11 cellular contexts compared by ENCODE assay signal in the genomic region with DNA sequence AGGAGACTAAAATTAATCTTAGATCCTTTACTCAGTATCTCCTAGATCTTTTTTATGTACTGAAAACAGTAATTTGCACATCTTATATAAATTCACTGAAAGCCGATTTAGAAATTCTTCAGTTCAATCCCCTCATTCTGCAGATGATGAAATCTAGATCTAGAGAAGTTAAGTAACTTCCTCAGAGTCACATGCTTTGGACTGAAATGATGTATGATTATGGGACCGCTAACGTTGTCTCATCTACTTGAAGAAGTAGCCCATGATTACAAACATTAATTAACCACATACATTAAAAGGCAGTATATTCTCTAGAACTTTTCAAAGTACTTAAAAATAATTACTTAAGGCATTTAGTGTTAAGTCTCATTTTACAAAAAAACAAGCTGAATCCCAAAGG. TPM values are rescaled to one million over a fixed set of nuclear protein-coding genes. Genes with fewer than 3 reads are reported as not detected.
A peak's percentile ranks its signal among the peaks of the same experiment; 100 is the strongest.
DNase-seq lines count a peak whose midpoint lies in the region; ATAC-seq, FAIRE-seq and TF ChIP-seq lines count a peak whose summit lies in the region.
"Had no signal": no experiment of that assay in that cellular context is flagged by ENCODE, and none has a peak within 500 bp of the region (broad histone marks: within the 10 kb centered on the region; RNA-seq: fewer than 3 reads in every experiment).

No MANE protein-coding gene starts in this region.

- no peaks in the 10 kb centered on the region for H3K27me3 Mint-ChIP-seq in activated naive CD4-positive, alpha-beta T cell treated with anti-CD3 and anti-CD28 coated beads for 36 hours (ENCODE audit: low read depth)
- H3K27me3 Mint-ChIP-seq in activated T-helper 17 cell treated with anti-CD3 and anti-CD28 coated beads, Interleukin-2, amount 50 U/mL, for 72 hours = no peaks in the 10 kb centered on the region
- no peaks in the 10 kb centered on the region for H3K27me3 Mint-ChIP-seq in type B pancreatic cell

- dilution Hi-C loops in keratinocyte (cut with MboI; ENCODE audit: extremely low pct_ligation_motif_present, low sequenced_read_pairs) = no loop called here

- peaks cover 91% of the 10 kb centered on the region for H3K79me2 ChIP-seq in keratinocyte (ENCODE audit: control insufficient read depth, insufficient read depth, low read length)

- CTCF ChIA-PET in activated naive CD4-positive, alpha-beta T cell treated with anti-CD3 and anti-CD28 coated beads for 36 hours (lab: Charles Lee) = interaction anchor here (0.6 to 2.7 kb wide), 8 partner anchors 10 to 38 kb away, joined by 3 to 8 read pairs (median 4); a partner anchor contains a TSS

- peaks cover 3 to 6% of the 10 kb centered on the region in 2 experiments for H3K36me3 ChIP-seq in keratinocyte (ENCODE audit: control insufficient read depth in 2 of 2, extremely low read depth in 1 of 2, insufficient read depth in 2 of 2, low read length in 2 of 2)

- no peak for TF ChIP-seq CTCF in keratinocyte (optimal IDR thresholded peaks at IDR 0.05 in 1 of 3, IDR thresholded peaks at IDR 0.05 in 1 of 3, conservative IDR thresholded peaks at IDR 0.05 in 1 of 3; ENCODE audit: extremely low read depth in 1 of 3, insufficient read depth in 2 of 3, low read length in 3 of 3)
- TF ChIP-seq CTCF in type B pancreatic cell (conservative IDR thresholded peaks at IDR 0.05) = no peak

- no peaks in the 10 kb centered on the region for H4K20me1 ChIP-seq in keratinocyte (ENCODE audit: control insufficient read depth, extremely low read depth, insufficient read depth, low read length)

- no peak overlapping the region for H3K4me2 ChIP-seq in keratinocyte (ENCODE audit: control insufficient read depth, extremely low read depth, insufficient read depth, low read depth, low read length)

- peak overlapping the region; percentile 100 for H3K27ac Mint-ChIP-seq in activated naive CD4-positive, alpha-beta T cell treated with anti-CD3 and anti-CD28 coated beads for 36 hours
- H3K27ac Mint-ChIP-seq in activated T-helper 17 cell treated with anti-CD3 and anti-CD28 coated beads, Interleukin-2, amount 50 U/mL, for 72 hours = peak overlapping the region; percentile 85
- H3K27ac Mint-ChIP-seq in type B pancreatic cell = peak overlapping the region; percentile 30

- no peaks in the 10 kb centered on the region for H3K9me3 Mint-ChIP-seq in activated naive CD4-positive, alpha-beta T cell treated with anti-CD3 and anti-CD28 coated beads for 36 hours
- no peaks in the 10 kb centered on the region for H3K9me3 Mint-ChIP-seq in activated T-helper 17 cell treated with anti-CD3 and anti-CD28 coated beads, Interleukin-2, amount 50 U/mL, for 72 hours
- no peaks in the 10 kb centered on the region for H3K9me3 Mint-ChIP-seq in type B pancreatic cell

- no peak overlapping the region for H3K4me3 ChIP-seq in keratinocyte (ENCODE audit: control insufficient read depth in 2 of 3, extremely low read depth in 1 of 3, insufficient read depth in 2 of 3, low read depth in 1 of 3, low read length in 3 of 3)

- ATAC-seq in activated T-helper 17 cell treated with anti-CD3 and anti-CD28 coated beads, Interleukin-2, amount 50 U/mL, for 72 hours (replicated peaks) = peak; percentile 42
- ATAC-seq in GM21390 (IDR thresholded peaks at IDR 0.05; ENCODE audit: unreplicated experiment) (no peak), HG02678 (IDR thresholded peaks at IDR 0.05; ENCODE audit: unreplicated experiment) (no peak)

- peaks cover 61% of the 10 kb centered on the region for H3K4me1 Mint-ChIP-seq in activated naive CD4-positive, alpha-beta T cell treated with anti-CD3 and anti-CD28 coated beads for 36 hours (ENCODE audit: low read depth)
- peaks cover 49% of the 10 kb centered on the region for H3K4me1 Mint-ChIP-seq in activated T-helper 17 cell treated with anti-CD3 and anti-CD28 coated beads, Interleukin-2, amount 50 U/mL, for 72 hours
- H3K4me1 Mint-ChIP-seq in type B pancreatic cell (ENCODE audit: unreplicated experiment) = peaks cover 19% of the 10 kb centered on the region

- H3K4me3 Mint-ChIP-seq in activated naive CD4-positive, alpha-beta T cell treated with anti-CD3 and anti-CD28 coated beads for 36 hours = peak overlapping the region; percentile 90
- H3K4me3 Mint-ChIP-seq in activated T-helper 17 cell treated with anti-CD3 and anti-CD28 coated beads, Interleukin-2, amount 50 U/mL, for 72 hours = peak overlapping the region; percentile 98
- H3K4me3 Mint-ChIP-seq in type B pancreatic cell = no peak overlapping the region

- H3K9ac ChIP-seq in keratinocyte (ENCODE audit: control insufficient read depth, extremely low read depth, insufficient read depth, low read length) = no peak overlapping the region

- no peaks in the 10 kb centered on the region for H3K27me3 ChIP-seq in keratinocyte (ENCODE audit: control insufficient read depth, extremely low read depth, insufficient read depth, low read length)

- no peaks in the 10 kb centered on the region for H3K9me1 ChIP-seq in keratinocyte (ENCODE audit: control insufficient read depth, extremely low read depth, insufficient read depth, low read length)

- H3K36me3 Mint-ChIP-seq in activated naive CD4-positive, alpha-beta T cell treated with anti-CD3 and anti-CD28 coated beads for 36 hours (ENCODE audit: low read depth) = peaks cover 30% of the 10 kb centered on the region
- H3K36me3 Mint-ChIP-seq in activated T-helper 17 cell treated with anti-CD3 and anti-CD28 coated beads, Interleukin-2, amount 50 U/mL, for 72 hours (ENCODE audit: low read depth) = peaks cover 62% of the 10 kb centered on the region
- H3K36me3 Mint-ChIP-seq in type B pancreatic cell = peaks cover 4% of the 10 kb centered on the region

- intact Hi-C loops in activated naive CD4-positive, alpha-beta T cell treated with anti-CD3 and anti-CD28 coated beads for 36 hours (cut with micrococcal nuclease) = loop anchor here (5.0 to 10.0 kb wide), 3 partner anchors 319 to 877 kb away; a partner anchor contains a TSS

- FAIRE-seq in keratinocyte (lab: Jason Lieb, UNC) = no peak

- H3K27ac ChIP-seq in keratinocyte (ENCODE audit: control insufficient read depth, insufficient read depth, low read length) = peak overlapping the region; percentile 6

- H2AFZ ChIP-seq in keratinocyte (ENCODE audit: control insufficient read depth, low read length) = no peak overlapping the region

- H3K4me1 ChIP-seq in keratinocyte (ENCODE audit: control insufficient read depth, extremely low read depth, insufficient read depth, low read length) = peaks cover 27% of the 10 kb centered on the region

- no peaks in the 10 kb centered on the region for H3K9me3 ChIP-seq in keratinocyte (ENCODE audit: control insufficient read depth, low read depth, low read length)

- DNase-seq in activated naive CD4-positive, alpha-beta T cell treated with anti-CD3 and anti-CD28 coated beads for 36 hours = no peak
- no peak for DNase-seq in activated naive CD4-positive, alpha-beta T cell treated with anti-CD3 and anti-CD28 coated beads, Interleukin-2, amount 50 U/mL, for 16 hours
- DNase-seq in keratinocyte (ENCODE audit: low read depth, low spot score) (no peak), type B pancreatic cell (ENCODE audit: extremely low spot score, unreplicated experiment) (no peak)
- DNase-seq in stimulated activated CD4-positive, alpha-beta T cell treated with anti-CD3 and anti-CD28 coated beads, Interleukin-12 subunit alpha, Interleukin-12 subunit beta, amount 100 ng/mL, for 4 hours = no peak
- DNase-seq: hypothalamus; NCI-H1092; stimulated activated CD4-positive, alpha-beta T cell treated with anti-CD3 and anti-CD28 coated beads, Interleukin-4, amount 100 ng/mL, for 4 hours had no signal

RNA-seq across cellular contexts. Expression of a gene that starts 37.8 kb away (rescaled TPM):
- total RNA-seq in activated naive CD4-positive, alpha-beta T cell treated with anti-CD3 and anti-CD28 coated beads for 36 hours = 10 to 100 TPM; 61.7 to 62.3 TPM
- total RNA-seq in activated T-helper 17 cell treated with anti-CD3 and anti-CD28 coated beads, Interleukin-2, amount 50 U/mL, for 72 hours = 10 to 100 TPM; 76.0 to 80.1 TPM
- polyA plus RNA-seq in keratinocyte = 37.9 to 57.6 TPM (median 48.0 TPM) in 3 replicates
- polyA plus RNA-seq in keratinocyte (2011; ENCODE audit: low read depth) = 26.9 TPM
- polyA plus RNA-seq in keratinocyte (2011; cell fraction: cytosol; rRNA removed) = 22.0 and 37.8 TPM in 2 replicates
- polyA plus RNA-seq in keratinocyte (2011; cell fraction: nucleus; rRNA removed) = 59.1 and 72.8 TPM in 2 replicates
- 36.8 and 51.4 TPM in 2 replicates for polyA plus RNA-seq in keratinocyte (2012; ENCODE audit: low replicate concordance)
- polyA minus RNA-seq in keratinocyte = 39.4 to 65.3 TPM (median 41.8 TPM) in 3 replicates
- polyA minus RNA-seq in keratinocyte (2011; cell fraction: cytosol; rRNA and poly(A)+ RNA removed) = 29.7 TPM
- polyA minus RNA-seq in keratinocyte (2011; cell fraction: nucleus; rRNA and poly(A)+ RNA removed) = 63.2 and 99.9 TPM in 2 replicates
- total RNA-seq in type B pancreatic cell (ENCODE audit: low replicate concordance) = 47.4 and 97.2 TPM in 2 replicates

Comparison
In these comparisons a context has a peak if more than half of its experiments do, and no peak if none do; other contexts are left out.
1. H3K27ac Mint-ChIP-seq: peak in every context shown above with its lines; median percentile 100 in activated naive CD4-positive, alpha-beta T cell treated with anti-CD3 and anti-CD28 coated beads for 36 hours; 85 in activated T-helper 17 cell treated with anti-CD3 and anti-CD28 coated beads, Interleukin-2, amount 50 U/mL, for 72 hours; 30 in type B pancreatic cell.